24 cellular contexts compared by ENCODE assay signal in genomic region chrX:11837437-11837836, GRCh38.
DNase-seq lines count a peak whose midpoint lies in the region; ATAC-seq, FAIRE-seq and TF ChIP-seq lines count a peak whose summit lies in the region.
"Had no signal": no experiment of that assay in that cellular context is flagged by ENCODE, and none has a peak within 500 bp of the region (broad histone marks: within the 10 kb centered on the region; RNA-seq: fewer than 3 reads in every experiment).

No MANE protein-coding gene starts in this region.

- H3K4me3 ChIP-seq in A549, result no peak overlapping the region
- H3K4me3 ChIP-seq: HAP-1 had no signal

- TF ChIP-seq RAD21 in A549 (conservative IDR thresholded peaks at IDR 0.05 in 1 of 2, IDR thresholded peaks at IDR 0.05 in 1 of 2), result no peak

- CTCF ChIA-PET in A549 (lab: Yijun Ruan, JAX) (interaction anchor here (0.6 kb wide), 1 partner anchor 285 kb away, joined by 4 read pairs; no protein-coding TSS in a partner anchor), activated B cell treated with CpG ODN at 0.5 μM for 24 hours (lab: Charles Lee) (interaction anchor here (0.7 kb wide), 1 partner anchor 848 kb away, joined by 3 read pairs; no protein-coding TSS in a partner anchor)

- no peak overlapping the region for H3K27ac ChIP-seq in A549
- H3K27ac ChIP-seq: 22Rv1 had no signal

- H3K9me3 ChIP-seq in A549, result no peaks in the 10 kb centered on the region
- H3K9me3 ChIP-seq: BE2C, HAP-1 had no signal

- no peaks in the 10 kb centered on the region for H3K36me3 Mint-ChIP-seq in activated B cell treated with CpG ODN at 0.5 μM for 24 hours (ENCODE audit: low read depth)
- peaks cover 0 to 4% of the 10 kb centered on the region in 2 donors for H3K36me3 Mint-ChIP-seq in stimulated activated naive B cell treated with anti-CD40 and anti-IgM and Interleukin-4, amounts not matched to agents 10 μg/mL and 1 μg/mL and 100 μg/mL, for 72 hours
- H3K36me3 Mint-ChIP-seq: CD4-positive, alpha-beta memory T cell had no signal

- FAIRE-seq in A549 (lab: Jason Lieb, UNC) (peak; percentile 92), GM12892 (lab: Jason Lieb, UNC) (peak; percentile 53)
- FAIRE-seq: A204.1, GM18507, H54 had no signal

- intact Hi-C loops in activated B cell treated with CpG ODN at 0.5 μM for 24 hours (cut with micrococcal nuclease) (no loop called here), sciatic nerve (cut with DNase I) (no loop called here)

- no peak overlapping the region for H3K4me3 Mint-ChIP-seq in activated B cell treated with CpG ODN at 0.5 μM for 24 hours
- no peak overlapping the region for H3K4me3 Mint-ChIP-seq in stimulated activated naive B cell treated with anti-CD40 and anti-IgM and Interleukin-4, amounts not matched to agents 10 μg/mL and 1 μg/mL and 100 μg/mL, for 72 hours
- H3K4me3 Mint-ChIP-seq: CD4-positive, alpha-beta memory T cell; HFFc6 had no signal

- ATAC-seq in A549 (no peak), activated B cell treated with CpG ODN at 0.5 μM for 24 hours (ENCODE audit: low read depth) (peak; percentile 40), sciatic nerve (no peak), GM21786 (IDR thresholded peaks at IDR 0.05; ENCODE audit: unreplicated experiment) (no peak)
- peak; percentile 55 to 74 for ATAC-seq in stimulated activated naive B cell treated with anti-CD40 and anti-IgM and Interleukin-4, amounts not matched to agents 10 μg/mL and 1 μg/mL and 100 μg/mL, for 72 hours (replicated peaks)

- no peaks in the 10 kb centered on the region for H3K27me3 Mint-ChIP-seq in activated B cell treated with CpG ODN at 0.5 μM for 24 hours
- no peaks in the 10 kb centered on the region for H3K27me3 Mint-ChIP-seq in stimulated activated naive B cell treated with anti-CD40 and anti-IgM and Interleukin-4, amounts not matched to agents 10 μg/mL and 1 μg/mL and 100 μg/mL, for 72 hours
- H3K27me3 Mint-ChIP-seq: CD4-positive, alpha-beta memory T cell had no signal

- no peak for TF ChIP-seq CTCF in A549 (IDR thresholded peaks at IDR 0.05)
- no peak for TF ChIP-seq CTCF in activated B cell treated with CpG ODN at 0.5 μM for 24 hours (IDR thresholded peaks at IDR 0.05)

- no peaks in the 10 kb centered on the region for H3K4me1 ChIP-seq in A549
- H3K4me1 ChIP-seq: BE2C, HAP-1 had no signal

- WGBS in A549 (ENCODE audit: missing lambda C conversion rate), result 28% methylated on average over 3 of the region's 3 CpGs

- H3K27ac Mint-ChIP-seq in activated B cell treated with CpG ODN at 0.5 μM for 24 hours, result no peak overlapping the region
- no peak overlapping the region for H3K27ac Mint-ChIP-seq in stimulated activated naive B cell treated with anti-CD40 and anti-IgM and Interleukin-4, amounts not matched to agents 10 μg/mL and 1 μg/mL and 100 μg/mL, for 72 hours
- H3K27ac Mint-ChIP-seq: CD4-positive, alpha-beta memory T cell; HFFc6 had no signal

- POLR2A ChIA-PET in A549 (lab: Yijun Ruan, JAX), result no interaction called here
- POLR2A ChIA-PET in activated B cell treated with CpG ODN at 0.5 μM for 24 hours (lab: Charles Lee), result interaction anchor here (1.0 to 1.7 kb wide), 2 partner anchors 12 to 13 kb away, joined by 3 to 5 read pairs; no protein-coding TSS in a partner anchor

- no peak overlapping the region for H3K4me2 ChIP-seq in A549

- TF ChIP-seq POLR2A in A549 (IDR thresholded peaks at IDR 0.05; ENCODE audit: low read length) (no peak), GM12892 (IDR thresholded peaks at IDR 0.05; ENCODE audit: low read depth, low read length) (no peak)

- no peaks in the 10 kb centered on the region for H3K9me3 Mint-ChIP-seq in activated B cell treated with CpG ODN at 0.5 μM for 24 hours
- peaks cover 0 to 4% of the 10 kb centered on the region in 2 donors for H3K9me3 Mint-ChIP-seq in stimulated activated naive B cell treated with anti-CD40 and anti-IgM and Interleukin-4, amounts not matched to agents 10 μg/mL and 1 μg/mL and 100 μg/mL, for 72 hours
- H3K9me3 Mint-ChIP-seq: CD4-positive, alpha-beta memory T cell; HFFc6 had no signal

- no peak for TF ChIP-seq EP300 in A549 (IDR thresholded peaks at IDR 0.05)

- peaks cover 3% of the 10 kb centered on the region for H3K4me1 Mint-ChIP-seq in activated B cell treated with CpG ODN at 0.5 μM for 24 hours
- H3K4me1 Mint-ChIP-seq in stimulated activated naive B cell treated with anti-CD40 and anti-IgM and Interleukin-4, amounts not matched to agents 10 μg/mL and 1 μg/mL and 100 μg/mL, for 72 hours, result peaks cover 2 to 5% of the 10 kb centered on the region in 2 donors

- no peak for DNase-seq in A549 (ENCODE audit: low read depth in 1 of 2, low spot score in 1 of 2)
- DNase-seq in GM12892 (ENCODE audit: insufficient read length), result no peak
- DNase-seq in activated B cell treated with CpG ODN at 0.5 μM for 24 hours, result no peak
- DNase-seq in stimulated activated naive B cell treated with anti-CD40 and anti-IgM and Interleukin-4, amounts not matched to agents 10 μg/mL and 1 μg/mL and 100 μg/mL, for 72 hours, result no peak
- no peak for DNase-seq in NCI-H748 treated with DMSO at 0.1 percent for 48 hours (lab: John Stamatoyannopoulos, UW)
- DNase-seq in sciatic nerve (ENCODE audit: low spot score), result no peak
- DNase-seq: ACHN; AML-193; BE2C; C1 segment of cervical spinal cord; Calu3; CD4-positive, alpha-beta memory T cell; COR-L47; DMS53; DMS79 treated with DMSO at 0.1 percent for 48 hours; GF-D8; GOT3; HFFc6 had no signal

TF ChIP-seq in A549, 52 proteins besides CTCF, POLR2A, EP300 and RAD21:
- no peak for TF ChIP-seq CBX8 (IDR thresholded peaks at IDR 0.05)
- no peak for TF ChIP-seq ATOH8 (CRISPR knock-in tag; IDR thresholded peaks at IDR 0.05; ENCODE audit: low read depth)
- no peak for TF ChIP-seq HOXB13 (CRISPR knock-in tag; IDR thresholded peaks at IDR 0.05; ENCODE audit: low read depth)

Comparison
In these comparisons a context has a peak if more than half of its experiments do, and no peak if none do; other contexts are left out.
1. ATAC-seq: peak in activated B cell treated with CpG ODN at 0.5 μM for 24 hours (single experiment) and stimulated activated naive B cell treated with anti-CD40 and anti-IgM and Interleukin-4, amounts not matched to agents 10 μg/mL and 1 μg/mL and 100 μg/mL, for 72 hours (2 of 2); none in A549 (0 of 2), sciatic nerve (single experiment) and GM21786 (single experiment).